Comparison of ENCODE assay signal across 26 cellular contexts in genomic region chr5:178544166-178544834, GRCh38. TPM values are rescaled to one million over a fixed set of nuclear protein-coding genes. Genes with fewer than 3 reads are reported as not detected.
"Had no signal": no experiment of that assay in that cellular context is flagged by ENCODE, and none has a peak within 500 bp of the region (broad histone marks: within the 10 kb centered on the region; RNA-seq: fewer than 3 reads in every experiment).

No MANE protein-coding gene starts in this region.

- H3K9ac ChIP-seq: parathyroid adenoma had no signal

- H3K36me3 ChIP-seq: adrenal gland, colonic mucosa, esophagus squamous epithelium, gastroesophageal sphincter, thoracic aorta, upper lobe of right lung had no signal

- H3K4me1 ChIP-seq: adrenal gland, colonic mucosa, upper lobe of right lung had no signal

- H3K9me3 ChIP-seq: adrenal gland, colonic mucosa, esophagus squamous epithelium, gastroesophageal sphincter, thoracic aorta, upper lobe of right lung had no signal

- H3K4me1 Mint-ChIP-seq: activated CD4-positive, alpha-beta memory T cell treated with anti-CD3 and anti-CD28 coated beads, Interleukin-2, amount 10 ng/mL, durations not matched to agents 7 days and 5 days; activated CD4-positive, alpha-beta T cell treated with anti-CD3 and anti-CD28 coated beads, Interleukin-2, amount 10 ng/mL, durations not matched to agents 24 days and 14 days; central memory CD8-positive, alpha-beta T cell; T-cell had no signal

- H3K27me3 Mint-ChIP-seq: activated CD4-positive, alpha-beta T cell treated with anti-CD3 and anti-CD28 coated beads, Interleukin-2, amount 10 ng/mL, durations not matched to agents 24 days and 14 days; activated naive CD8-positive, alpha-beta T cell; T-cell had no signal

- H3K9me3 Mint-ChIP-seq: activated CD4-positive, alpha-beta memory T cell treated with anti-CD3 and anti-CD28 coated beads, Interleukin-2, amount 10 ng/mL, durations not matched to agents 7 days and 5 days; activated CD4-positive, alpha-beta T cell treated with anti-CD3 and anti-CD28 coated beads, Interleukin-2, amount 10 ng/mL, durations not matched to agents 24 days and 14 days; activated T-helper 1 cell treated with anti-CD3 and anti-CD28 coated beads, Interleukin-12 subunit alpha, Interleukin-12 subunit beta, Interleukin-2, Interleukin-4 antibody, amounts not matched to agents 30 ng/mL and 10 ng/mL and 1 ng/mL, durations not matched to agents 14 hours and 24 hours and 36 hours; central memory CD8-positive, alpha-beta T cell; natural killer cell; T-cell; T-helper 2 cell treated with Interferon-gamma antibody and Interleukin-4, amounts not matched to agents 5 μg/mL and 100 μg/mL, for 36 hours had no signal

- H3K4me3 Mint-ChIP-seq: activated CD4-positive, alpha-beta memory T cell treated with anti-CD3 and anti-CD28 coated beads, Interleukin-2, amount 10 ng/mL, durations not matched to agents 7 days and 5 days; activated CD4-positive, alpha-beta T cell treated with anti-CD3 and anti-CD28 coated beads, Interleukin-2, amount 10 ng/mL, durations not matched to agents 24 days and 14 days; activated naive CD8-positive, alpha-beta T cell; activated T-helper 1 cell treated with anti-CD3 and anti-CD28 coated beads, Interleukin-12 subunit alpha, Interleukin-12 subunit beta, Interleukin-2, Interleukin-4 antibody, amounts not matched to agents 30 ng/mL and 10 ng/mL and 1 ng/mL, durations not matched to agents 14 hours and 24 hours and 36 hours; central memory CD8-positive, alpha-beta T cell; natural killer cell; T-cell; T-helper 2 cell treated with Interferon-gamma antibody and Interleukin-4, amounts not matched to agents 5 μg/mL and 100 μg/mL, for 36 hours had no signal

- H3K27ac Mint-ChIP-seq: activated CD4-positive, alpha-beta memory T cell treated with anti-CD3 and anti-CD28 coated beads, Interleukin-2, amount 10 ng/mL, durations not matched to agents 7 days and 5 days; activated CD4-positive, alpha-beta T cell treated with anti-CD3 and anti-CD28 coated beads, Interleukin-2, amount 10 ng/mL, durations not matched to agents 24 days and 14 days; activated naive CD8-positive, alpha-beta T cell; activated T-helper 1 cell treated with anti-CD3 and anti-CD28 coated beads, Interleukin-12 subunit alpha, Interleukin-12 subunit beta, Interleukin-2, Interleukin-4 antibody, amounts not matched to agents 30 ng/mL and 10 ng/mL and 1 ng/mL, durations not matched to agents 14 hours and 24 hours and 36 hours; natural killer cell; T-cell; T-helper 2 cell treated with Interferon-gamma antibody and Interleukin-4, amounts not matched to agents 5 μg/mL and 100 μg/mL, for 36 hours had no signal

- H3K79me2 ChIP-seq: parathyroid adenoma had no signal

- H3K27me3 ChIP-seq: adrenal gland, colonic mucosa, gastroesophageal sphincter, upper lobe of right lung had no signal

- H3K4me3 ChIP-seq: adrenal gland, colonic mucosa, esophagus squamous epithelium, gastroesophageal sphincter, thoracic aorta, upper lobe of right lung had no signal

- DNase-seq: activated CD4-positive, alpha-beta memory T cell treated with anti-CD3 and anti-CD28 coated beads, Interleukin-2, amount 10 ng/mL, durations not matched to agents 7 days and 5 days; activated CD4-positive, alpha-beta T cell treated with anti-CD3 and anti-CD28 coated beads, Interleukin-2, amount 10 ng/mL, durations not matched to agents 24 days and 14 days; activated naive CD4-positive, alpha-beta T cell; adrenal gland; colonic mucosa; esophagus squamous epithelium; head of caudate nucleus; mammary epithelial cell; midbrain; natural killer cell; stimulated activated CD4-positive, alpha-beta T cell treated with anti-CD3 and anti-CD28 coated beads, Interleukin-4, amount 100 ng/mL, for 1 hour; stimulated activated naive CD4-positive, alpha-beta T cell; T-cell; upper lobe of right lung had no signal

- H3K36me3 Mint-ChIP-seq: activated naive CD8-positive, alpha-beta T cell; natural killer cell; T-cell had no signal

- ATAC-seq: activated CD4-positive, CD25-positive, alpha-beta regulatory T cell treated with anti-CD3 and anti-CD28 coated beads, Interleukin-2, amount 50 U/mL, for 24 hours; gastroesophageal sphincter; left lobe of liver; natural killer cell; sciatic nerve; T-cell; upper lobe of right lung had no signal

- H3K27ac ChIP-seq: adrenal gland, colonic mucosa, esophagus squamous epithelium, gastroesophageal sphincter, parathyroid adenoma, thoracic aorta, upper lobe of right lung, VCaP had no signal

- H2AFZ ChIP-seq: parathyroid adenoma had no signal

RNA-seq across cellular contexts. Expression of gene COL23A1, which starts 45.9 kb away (rescaled TPM):
- total RNA-seq: activated T-helper 1 cell treated with anti-CD3 and anti-CD28 coated beads, Interleukin-12 subunit alpha, Interleukin-12 subunit beta, Interleukin-2, Interleukin-4 antibody, amounts not matched to agents 30 ng/mL and 10 ng/mL and 1 ng/mL, durations not matched to agents 14 hours and 24 hours and 36 hours had no signal
- polyA plus RNA-seq: keratinocyte had no signal
